8 cellular contexts compared by ENCODE assay signal in genomic region chr21:20996421-20997307, GRCh38. TPM values are rescaled to one million over a fixed set of nuclear protein-coding genes. Genes with fewer than 3 reads are reported as not detected.
A peak's percentile ranks its signal among the peaks of the same experiment; 100 is the strongest.
DNase-seq lines count a peak whose midpoint lies in the region; ATAC-seq and TF ChIP-seq lines count a peak whose summit lies in the region.

No MANE protein-coding gene starts in this region.

- no peaks in the 10 kb centered on the region for H4K20me1 ChIP-seq in GM23248 (ENCODE audit: insufficient read depth)

- H3K4me2 ChIP-seq in GM23248 (ENCODE audit: unreplicated experiment) = no peak overlapping the region

- H2AFZ ChIP-seq in GM23248 = peak overlapping the region; percentile 84; the same call in 1 of the 2 replicates

- H3K36me3 Mint-ChIP-seq in T-helper 17 cell (ENCODE audit: low read depth) (no peaks in the 10 kb centered on the region), glutamatergic neuron (ENCODE audit: unreplicated experiment) (no peaks in the 10 kb centered on the region)

- no peaks in the 10 kb centered on the region for H3K36me3 ChIP-seq in GM23248 (ENCODE audit: low read depth)

- no peak overlapping the region for H3K9ac ChIP-seq in GM23248

- WGBS in GM23248 (ENCODE audit: low coverage in 1 of 2, low lambda C conversion rate in 2 of 2, missing lambda C conversion rate in 2 of 2), 2 experiments = 69 to 71% methylated on average over 27 of the region's 27 CpGs

- H3K4me3 Mint-ChIP-seq in T-helper 17 cell = peak overlapping the region; percentile 74
- peak overlapping the region; percentile 84 for H3K4me3 Mint-ChIP-seq in glutamatergic neuron (ENCODE audit: unreplicated experiment)

- no peak overlapping the region for H3K27ac ChIP-seq in GM23248

- H3K79me2 ChIP-seq in GM23248 (ENCODE audit: insufficient read depth) = no peaks in the 10 kb centered on the region

- ATAC-seq in T-helper 17 cell = no peak

- no peaks in the 10 kb centered on the region for H3K4me1 ChIP-seq in GM23248 (ENCODE audit: insufficient read depth)

- peaks cover 13% of the 10 kb centered on the region for H3K9me3 Mint-ChIP-seq in glutamatergic neuron (ENCODE audit: unreplicated experiment)

- H3K9me2 ChIP-seq in GM23248 (ENCODE audit: insufficient read depth) = no peaks in the 10 kb centered on the region

- H3K9me3 ChIP-seq in GM23248 (ENCODE audit: low read depth) = no peaks in the 10 kb centered on the region
- H3K9me3 ChIP-seq in T-helper 17 cell (ENCODE audit: control insufficient read depth, low read length, poor library complexity, severe bottlenecking) = no peaks in the 10 kb centered on the region

- no peaks in the 10 kb centered on the region; the same call in 1 of the 2 replicates for H3K27me3 ChIP-seq in GM23248 (replicated peaks; ENCODE audit: insufficient read depth)

- peaks cover 7% of the 10 kb centered on the region for H3K4me1 Mint-ChIP-seq in T-helper 17 cell
- H3K4me1 Mint-ChIP-seq in glutamatergic neuron (ENCODE audit: low read depth, unreplicated experiment) = no peaks in the 10 kb centered on the region

- no peak overlapping the region for H3K4me3 ChIP-seq in GM23248

- H3K27me3 Mint-ChIP-seq in T-helper 17 cell = peaks cover 13% of the 10 kb centered on the region
- peaks cover 7% of the 10 kb centered on the region for H3K27me3 Mint-ChIP-seq in glutamatergic neuron (ENCODE audit: unreplicated experiment)

- H3K27ac Mint-ChIP-seq in T-helper 17 cell (no peak overlapping the region), glutamatergic neuron (ENCODE audit: unreplicated experiment) (no peak overlapping the region)

- TF ChIP-seq CTCF in glutamatergic neuron (IDR thresholded peaks at IDR 0.05; ENCODE audit: partially characterized antibody, unreplicated experiment) (no peak), GM13976 (IDR thresholded peaks at IDR 0.05; ENCODE audit: borderline replicate concordance, control extremely low read depth, extremely low read depth, insufficient read depth, missing control alignments) (no peak)

- in situ Hi-C loops in GM23248 (cut with MboI) = no loop called here
- in situ Hi-C loops in GM13976 (cut with MboI; ENCODE audit: low sequenced_read_pairs, unreplicated experiment) = no loop called here

- DNase-seq in GM23248 (no peak), T-helper 17 cell (no peak), glutamatergic neuron (peak; percentile 31), retina (peak; percentile 39), A172 (ENCODE audit: low spot score) (no peak), GM13976 (ENCODE audit: low spot score) (no peak), occipital lobe (lab: John Stamatoyannopoulos, UW) (no peak), SW 1271 (lab: John Stamatoyannopoulos, UW) (no peak)

- no peaks in the 10 kb centered on the region for H3F3A ChIP-seq in GM23248 (ENCODE audit: insufficient read depth)

RNA-seq across cellular contexts. Expression of gene NCAM2, which starts 1.5 kb away (rescaled TPM):
- total RNA-seq in GM23248 (2014; rRNA removed; shearing (Covaris generic)) = 1.0 and 1.3 TPM in 2 replicates
- 1.7 and 2.4 TPM in 2 replicates for polyA plus RNA-seq in GM23248 (2016; fragmentation: Nextera tagmentation; extraction: Ambion mirVana)
- total RNA-seq in T-helper 17 cell (not detected), glutamatergic neuron (ENCODE audit: unreplicated experiment) (4.3 TPM), occipital lobe (82.8 TPM)
- 1.4 and 4.8 TPM in 2 replicates for total RNA-seq in A172 (2014; rRNA removed; shearing (Covaris generic))

Comparison
In these comparisons a context has a peak if more than half of its experiments do, and no peak if none do; other contexts are left out.
1. DNase-seq: peak in glutamatergic neuron (single experiment) and retina (single experiment); none in GM23248 (single experiment), T-helper 17 cell (0 of 3), A172 (single experiment), GM13976 (single experiment), occipital lobe (single experiment) and SW 1271 (0 of 2).
2. RNA of gene NCAM2, which starts 1.5 kb away (total RNA-seq): 82.8 TPM in occipital lobe (single experiment); 1.4 to 4.8 TPM in A172, 4.3 TPM in glutamatergic neuron (single experiment), 1.0 to 1.3 TPM in GM23248 and not detected in T-helper 17 cell; every median in the first group is over 10 times any median in the second.